1 cellular context compared by ENCODE assay signal in genomic region chr15:40550381-40551037, GRCh38.
TF ChIP-seq lines count a peak whose summit lies in the region.

No MANE protein-coding gene starts in this region.

TF ChIP-seq in K562, 482 proteins besides CTCF, POLR2A, EP300 and RAD21 (continued from another document):
- TF ChIP-seq ETS2 (tag; IDR thresholded peaks at IDR 0.05; ENCODE audit: borderline replicate concordance, poor library complexity, severe bottlenecking) (no peak), PURB (CRISPR knock-in tag; IDR thresholded peaks at IDR 0.05; ENCODE audit: low read depth) (no peak), HDGF (IDR thresholded peaks at IDR 0.05) (no peak), NFYB (IDR thresholded peaks at IDR 0.05; ENCODE audit: extremely low read depth, insufficient read length) (no peak)
